In genomic region chr15:69590201-69590600, GRCh38 we compare ENCODE assay signal across 24 cellular contexts.
"Had no signal": no experiment of that assay in that cellular context is flagged by ENCODE, and none has a peak within 500 bp of the region (broad histone marks: within the 10 kb centered on the region; RNA-seq: fewer than 3 reads in every experiment).

No MANE protein-coding gene starts in this region.

- H3K36me3 ChIP-seq: esophagus muscularis mucosa, lower lobe of right lung, neutrophil, pancreas, right atrium auricular region, tibial artery had no signal

- DNase-seq: dermis blood vessel endothelial cell; effector memory CD4-positive, alpha-beta T cell; foreskin keratinocyte; glutamatergic neuron; hypothalamus; immature natural killer cell; islet precursor cell; left ventricle myocardium superior; lower lobe of right lung; naive thymus-derived CD8-positive, alpha-beta T cell; pancreas; stimulated activated CD4-positive, alpha-beta T cell treated with anti-CD3 and anti-CD28 coated beads, Interleukin-2, amount 100 ng/mL, for 24 hours; stimulated activated CD4-positive, alpha-beta T cell treated with anti-CD3 and anti-CD28 coated beads, Interleukin-4, amount 100 ng/mL, for 24 hours; stimulated activated naive CD8-positive, alpha-beta T cell treated with anti-CD3 and anti-CD28 coated beads, Interleukin-15, Interleukin-2, amounts not matched to agents 100 U/mL and 50 U/mL, for 24 hours; substantia nigra; testis had no signal

- H3K9me3 Mint-ChIP-seq: naive thymus-derived CD8-positive, alpha-beta T cell; stimulated activated effector memory CD8-positive, alpha-beta T cell treated with anti-CD3 and anti-CD28 coated beads, Interleukin-12 subunit alpha, Interleukin-12 subunit beta, amount 100 ng/mL, for 72 hours; type B pancreatic cell had no signal

- H3K4me3 ChIP-seq: coronary artery, esophagus muscularis mucosa, lower lobe of right lung, pancreas, right atrium auricular region, testis, tibial artery had no signal

- H3K4me3 Mint-ChIP-seq: immature natural killer cell; naive thymus-derived CD8-positive, alpha-beta T cell; stimulated activated effector memory CD8-positive, alpha-beta T cell treated with anti-CD3 and anti-CD28 coated beads, Interleukin-12 subunit alpha, Interleukin-12 subunit beta, amount 100 ng/mL, for 72 hours; type B pancreatic cell had no signal

- H3K4me1 ChIP-seq: foreskin keratinocyte had no signal

- H3K27ac ChIP-seq: coronary artery, esophagus muscularis mucosa, foreskin keratinocyte, lower lobe of right lung, neutrophil, pancreas, right atrium auricular region, testis, tibial artery had no signal

- H3K27ac Mint-ChIP-seq: immature natural killer cell; stimulated activated effector memory CD8-positive, alpha-beta T cell treated with anti-CD3 and anti-CD28 coated beads, Interleukin-12 subunit alpha, Interleukin-12 subunit beta, amount 100 ng/mL, for 72 hours; type B pancreatic cell had no signal

- H3K36me3 Mint-ChIP-seq: immature natural killer cell; naive thymus-derived CD8-positive, alpha-beta T cell; stimulated activated effector memory CD8-positive, alpha-beta T cell treated with anti-CD3 and anti-CD28 coated beads, Interleukin-12 subunit alpha, Interleukin-12 subunit beta, amount 100 ng/mL, for 72 hours; type B pancreatic cell had no signal

- H3K27me3 ChIP-seq: esophagus muscularis mucosa, pancreas, right atrium auricular region, testis, tibial artery had no signal

- ATAC-seq: foreskin keratinocyte; left ventricle myocardium superior; lower lobe of right lung; naive thymus-derived CD8-positive, alpha-beta T cell; pancreas; sciatic nerve; stimulated activated effector memory CD8-positive, alpha-beta T cell treated with anti-CD3 and anti-CD28 coated beads, Interleukin-12 subunit alpha, Interleukin-12 subunit beta, amount 100 ng/mL, for 72 hours; stimulated activated naive CD8-positive, alpha-beta T cell treated with anti-CD3 and anti-CD28 coated beads, Interleukin-15, Interleukin-2, amounts not matched to agents 100 U/mL and 50 U/mL, for 24 hours had no signal

- H3K9me3 ChIP-seq: esophagus muscularis mucosa, lower lobe of right lung, neutrophil, pancreas, right atrium auricular region, testis had no signal
